9 cellular contexts compared by ENCODE assay signal in genomic region chr10:43574906-43575305, GRCh38. TPM values are rescaled to one million over a fixed set of nuclear protein-coding genes. Genes with fewer than 3 reads are reported as not detected.
A peak's percentile ranks its signal among the peaks of the same experiment; 100 is the strongest.
DNase-seq lines count a peak whose midpoint lies in the region; ATAC-seq and TF ChIP-seq lines count a peak whose summit lies in the region.
"Had no signal": no experiment of that assay in that cellular context is flagged by ENCODE, and none has a peak within 500 bp of the region (broad histone marks: within the 10 kb centered on the region; RNA-seq: fewer than 3 reads in every experiment).

No MANE protein-coding gene starts in this region.

- H3K27ac ChIP-seq in suprapubic skin: no peak overlapping the region

- peak overlapping the region; percentile 58 for H3K4me3 ChIP-seq in kidney epithelial cell (ENCODE audit: low read depth, low read length)
- H3K4me3 ChIP-seq in suprapubic skin: peak overlapping the region; percentile 68

- CTCF ChIA-PET in activated CD4-positive, alpha-beta T cell treated with anti-CD3 and anti-CD28 coated beads for 36 hours (lab: Charles Lee): interaction anchor here (0.6 to 1.5 kb wide), 4 partner anchors 33 to 870 kb away, joined by 3 to 5 read pairs (median 3); no protein-coding TSS in a partner anchor

- POLR2A ChIA-PET in activated CD4-positive, alpha-beta T cell treated with anti-CD3 and anti-CD28 coated beads for 36 hours (lab: Charles Lee): no interaction called here

- H3K27me3 Mint-ChIP-seq in activated CD4-positive, alpha-beta T cell treated with anti-CD3 and anti-CD28 coated beads for 36 hours: no peaks in the 10 kb centered on the region
- no peaks in the 10 kb centered on the region for H3K27me3 Mint-ChIP-seq in activated naive CD8-positive, alpha-beta T cell treated with anti-CD3 and anti-CD28 coated beads for 36 hours

- peaks cover 33% of the 10 kb centered on the region for H3K36me3 Mint-ChIP-seq in activated CD4-positive, alpha-beta T cell treated with anti-CD3 and anti-CD28 coated beads for 36 hours (ENCODE audit: low read depth)
- H3K36me3 Mint-ChIP-seq in activated naive CD8-positive, alpha-beta T cell treated with anti-CD3 and anti-CD28 coated beads for 36 hours: peaks cover 52% of the 10 kb centered on the region

- TF ChIP-seq CTCF in kidney epithelial cell (IDR thresholded peaks at IDR 0.05; ENCODE audit: insufficient read depth, low read length, poor library complexity, severe bottlenecking) (no peak), suprapubic skin (IDR thresholded peaks at IDR 0.05) (no peak)

- peaks cover 21% of the 10 kb centered on the region for H3K4me1 ChIP-seq in suprapubic skin

- H3K4me3 Mint-ChIP-seq in activated CD4-positive, alpha-beta T cell treated with anti-CD3 and anti-CD28 coated beads for 36 hours: peak overlapping the region; percentile 70
- H3K4me3 Mint-ChIP-seq in activated naive CD8-positive, alpha-beta T cell treated with anti-CD3 and anti-CD28 coated beads for 36 hours: peak overlapping the region; percentile 71

- no peak for ATAC-seq in activated CD4-positive, alpha-beta T cell treated with anti-CD3 and anti-CD28 coated beads for 36 hours

- WGBS in suprapubic skin: 87% methylated on average over 8 of the region's 8 CpGs

- no peak for DNase-seq in activated CD4-positive, alpha-beta T cell treated with anti-CD3 and anti-CD28 coated beads for 36 hours
- DNase-seq in activated CD4-positive, alpha-beta T cell treated with anti-CD3 and anti-CD28 coated beads, Interleukin-2, amount 50 U/mL, for 4 hours: no peak
- DNase-seq in activated naive CD8-positive, alpha-beta T cell treated with anti-CD3 and anti-CD28 coated beads for 36 hours: no peak
- DNase-seq in kidney epithelial cell (ENCODE audit: low read depth) (no peak), suprapubic skin (ENCODE audit: low spot score in 2 of 2) (no peak), GM19240 (ENCODE audit: insufficient read length, low spot score) (no peak), HUDEP-2 (lab: John Stamatoyannopoulos, UW; ENCODE audit: unreplicated experiment in 76 of 76) (no peak), islet precursor cell (no peak)
- DNase-seq: NCI-H2081 treated with DMSO at 0.1 percent for 48 hours had no signal

- no peaks in the 10 kb centered on the region for H3K36me3 ChIP-seq in kidney epithelial cell (ENCODE audit: control insufficient read depth, insufficient read depth, low read length)
- no peaks in the 10 kb centered on the region for H3K36me3 ChIP-seq in suprapubic skin

- H3K9me3 ChIP-seq in suprapubic skin: no peaks in the 10 kb centered on the region

- peaks cover 51% of the 10 kb centered on the region for H3K4me1 Mint-ChIP-seq in activated CD4-positive, alpha-beta T cell treated with anti-CD3 and anti-CD28 coated beads for 36 hours
- peaks cover 27% of the 10 kb centered on the region for H3K4me1 Mint-ChIP-seq in activated naive CD8-positive, alpha-beta T cell treated with anti-CD3 and anti-CD28 coated beads for 36 hours

- H3K27me3 ChIP-seq in kidney epithelial cell (ENCODE audit: control insufficient read depth, insufficient read depth, low read length) (no peaks in the 10 kb centered on the region), suprapubic skin (no peaks in the 10 kb centered on the region)

- peaks cover 23% of the 10 kb centered on the region for H3K9me3 Mint-ChIP-seq in activated CD4-positive, alpha-beta T cell treated with anti-CD3 and anti-CD28 coated beads for 36 hours (ENCODE audit: low read depth)
- H3K9me3 Mint-ChIP-seq in activated naive CD8-positive, alpha-beta T cell treated with anti-CD3 and anti-CD28 coated beads for 36 hours: peaks cover 41% of the 10 kb centered on the region

- peak overlapping the region; percentile 82 for H3K27ac Mint-ChIP-seq in activated CD4-positive, alpha-beta T cell treated with anti-CD3 and anti-CD28 coated beads for 36 hours
- peak overlapping the region; percentile 85 for H3K27ac Mint-ChIP-seq in activated naive CD8-positive, alpha-beta T cell treated with anti-CD3 and anti-CD28 coated beads for 36 hours

- intact Hi-C loops in activated CD4-positive, alpha-beta T cell treated with anti-CD3 and anti-CD28 coated beads for 36 hours (cut with DNase I, micrococcal nuclease): loop anchor here (1.0 to 10.0 kb wide), 8 partner anchors 20 to 938 kb away; partner anchors contain the start of genes ZNF32 (in 2 of the 2), ZNF485 (in 2 of the 2) and ZNF33B (in 1 of the 2)

- no peak for TF ChIP-seq EP300 in suprapubic skin (IDR thresholded peaks at IDR 0.05)

- no peak for TF ChIP-seq POLR2A in suprapubic skin (IDR thresholded peaks at IDR 0.05)

RNA-seq across cellular contexts. Expression of gene ZNF239, which starts 0.5 kb away (rescaled TPM):
- total RNA-seq in activated CD4-positive, alpha-beta T cell treated with anti-CD3 and anti-CD28 coated beads for 36 hours: 1 to 10 TPM; 2.4 to 2.7 TPM
- total RNA-seq in activated naive CD8-positive, alpha-beta T cell treated with anti-CD3 and anti-CD28 coated beads for 36 hours: 1 to 10 TPM; 1.5 to 1.7 TPM
- 7.3 and 8.4 TPM in 2 replicates for total RNA-seq in kidney epithelial cell
- total RNA-seq in suprapubic skin: 1 to 10 TPM in 1 of 4 donors, under 1 TPM in 3; 0.30 to 1.2 (median 0.69) TPM

RNA-seq across cellular contexts. Expression of gene ZNF485, which starts 31.3 kb away (rescaled TPM):
- 1 to 10 TPM; 6.9 to 7.6 TPM for total RNA-seq in activated CD4-positive, alpha-beta T cell treated with anti-CD3 and anti-CD28 coated beads for 36 hours
- 1 to 10 TPM; 7.4 to 9.6 TPM for total RNA-seq in activated naive CD8-positive, alpha-beta T cell treated with anti-CD3 and anti-CD28 coated beads for 36 hours
- total RNA-seq in kidney epithelial cell: 4.0 and 5.4 TPM in 2 replicates
- 1 to 10 TPM; 1.8 to 4.8 (median 2.1) TPM for total RNA-seq in suprapubic skin
